Comparison of ENCODE assay signal across 11 cellular contexts in the genomic region with DNA sequence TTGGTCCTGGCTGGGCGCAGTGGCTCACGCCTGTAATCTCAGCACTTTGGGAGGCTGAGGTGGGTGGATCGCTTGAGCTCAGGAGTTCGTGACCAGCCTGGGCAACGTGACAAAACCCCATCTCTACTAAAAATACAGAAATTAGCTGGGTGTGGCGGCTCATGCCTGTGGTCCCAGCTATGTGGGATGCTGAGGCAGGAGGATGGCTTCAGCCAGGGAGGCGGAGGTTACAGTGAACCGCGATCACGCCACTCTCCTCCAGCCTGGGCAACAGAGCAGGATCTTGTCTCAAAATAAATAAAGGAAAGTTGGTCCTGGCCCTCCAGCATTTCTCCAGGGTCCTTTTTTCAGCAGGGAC. TPM values are rescaled to one million over a fixed set of nuclear protein-coding genes. Genes with fewer than 3 reads are reported as not detected.
A peak's percentile ranks its signal among the peaks of the same experiment; 100 is the strongest.
DNase-seq lines count a peak whose midpoint lies in the region; ATAC-seq and TF ChIP-seq lines count a peak whose summit lies in the region.
"Had no signal": no experiment of that assay in that cellular context is flagged by ENCODE, and none has a peak within 500 bp of the region (broad histone marks: within the 10 kb centered on the region; RNA-seq: fewer than 3 reads in every experiment).

No MANE protein-coding gene starts in this region.

- H2AFZ ChIP-seq in GM23248, result peak overlapping the region; percentile 76
- H2AFZ ChIP-seq in hepatocyte, result no peak overlapping the region

- peaks cover 15% of the 10 kb centered on the region for H3K36me3 ChIP-seq in BLaER1
- H3K36me3 ChIP-seq in GM23248 (ENCODE audit: low read depth), result peaks cover 1% of the 10 kb centered on the region; the same call in 1 of the 2 replicates
- H3K36me3 ChIP-seq in SJSA1, result peaks cover 23% of the 10 kb centered on the region
- no peaks in the 10 kb centered on the region for H3K36me3 ChIP-seq in hepatocyte (replicated peaks; ENCODE audit: insufficient read depth, low read depth)

- H3K9me3 ChIP-seq in BLaER1, result no peaks in the 10 kb centered on the region
- no peaks in the 10 kb centered on the region for H3K9me3 ChIP-seq in GM23248 (ENCODE audit: low read depth)
- no peaks in the 10 kb centered on the region for H3K9me3 ChIP-seq in SJSA1 (replicated peaks)
- H3K9me3 ChIP-seq in hepatocyte (ENCODE audit: low read depth), result no peaks in the 10 kb centered on the region
- H3K9me3 ChIP-seq: adrenal gland, gastrocnemius medialis had no signal

- 59 to 67% methylated on average over 10 of the region's 10 CpGs for WGBS in GM23248 (ENCODE audit: low coverage in 1 of 2, low lambda C conversion rate in 2 of 2, missing lambda C conversion rate in 2 of 2), 2 experiments
- WGBS in hepatocyte (ENCODE audit: low lambda C conversion rate, missing lambda C conversion rate), result 88% methylated on average over 10 of the region's 10 CpGs

- H3K9ac ChIP-seq in BLaER1, result peak overlapping the region; percentile 89
- peak overlapping the region; percentile 91 for H3K9ac ChIP-seq in GM23248

- no peak for TF ChIP-seq CTCF in hepatocyte (IDR thresholded peaks at IDR 0.05; ENCODE audit: poor library complexity)

- DNase-seq in GM23248 (peak; percentile 43), SJSA1 (ENCODE audit: low read depth in 1 of 2, low spot score in 2 of 2) (no peak), hepatocyte (ENCODE audit: low spot score) (no peak), nucleus accumbens (lab: John Stamatoyannopoulos, UW) (no peak), GDM1 (lab: John Stamatoyannopoulos, UW) (no peak)
- DNase-seq: adrenal gland, dorsolateral prefrontal cortex, gastrocnemius medialis had no signal

- H3K27ac ChIP-seq in BLaER1 (peak overlapping the region; percentile 95), GM23248 (peak overlapping the region; percentile 60), SJSA1 (no peak overlapping the region), hepatocyte (no peak overlapping the region)
- H3K27ac ChIP-seq: adrenal gland, gastrocnemius medialis had no signal

- H3K4me2 ChIP-seq in BLaER1, result peak overlapping the region; percentile 99
- H3K4me2 ChIP-seq in GM23248 (ENCODE audit: unreplicated experiment), result no peak overlapping the region
- peak overlapping the region; percentile 95 for H3K4me2 ChIP-seq in hepatocyte

- H4K20me1 ChIP-seq in BLaER1 (no peaks in the 10 kb centered on the region), GM23248 (ENCODE audit: insufficient read depth) (no peaks in the 10 kb centered on the region), hepatocyte (ENCODE audit: insufficient read depth, poor library complexity, severe bottlenecking) (peaks cover 5% of the 10 kb centered on the region)

- ATAC-seq in GM18505 (IDR thresholded peaks at IDR 0.05; ENCODE audit: unreplicated experiment) (no peak), GM21360 (IDR thresholded peaks at IDR 0.05; ENCODE audit: unreplicated experiment) (no peak)
- ATAC-seq: gastrocnemius medialis had no signal

- H3K79me2 ChIP-seq in GM23248 (ENCODE audit: insufficient read depth), result peaks cover 29% of the 10 kb centered on the region
- H3K79me2 ChIP-seq in hepatocyte, result peaks cover 19% of the 10 kb centered on the region

- no peaks in the 10 kb centered on the region for H3K27me3 ChIP-seq in BLaER1
- no peaks in the 10 kb centered on the region for H3K27me3 ChIP-seq in GM23248 (replicated peaks; ENCODE audit: insufficient read depth)
- H3K27me3 ChIP-seq in SJSA1 (replicated peaks), result no peaks in the 10 kb centered on the region
- no peaks in the 10 kb centered on the region for H3K27me3 ChIP-seq in hepatocyte
- H3K27me3 ChIP-seq: adrenal gland, dorsolateral prefrontal cortex, gastrocnemius medialis had no signal

- H3K4me1 ChIP-seq in BLaER1, result peaks cover 80% of the 10 kb centered on the region
- peaks cover 13% of the 10 kb centered on the region for H3K4me1 ChIP-seq in GM23248 (ENCODE audit: insufficient read depth)
- peaks cover 22% of the 10 kb centered on the region for H3K4me1 ChIP-seq in SJSA1 (replicated peaks)
- peaks cover 13% of the 10 kb centered on the region for H3K4me1 ChIP-seq in hepatocyte (ENCODE audit: insufficient read depth)

- H3K4me3 ChIP-seq in BLaER1, result peak overlapping the region; percentile 98
- peak overlapping the region; percentile 79 for H3K4me3 ChIP-seq in GM23248
- 0 out of 2 replicates have a peak overlapping the region, but pooled peaks have one; percentile 92 for H3K4me3 ChIP-seq in SJSA1
- H3K4me3 ChIP-seq in hepatocyte, result no peak overlapping the region
- H3K4me3 ChIP-seq: adrenal gland, gastrocnemius medialis had no signal

- TF ChIP-seq POLR2A in GM18505 (IDR thresholded peaks at IDR 0.05; ENCODE audit: borderline replicate concordance, extremely low read depth, insufficient read depth, insufficient read length), result no peak

- no peaks in the 10 kb centered on the region for H3K9me2 ChIP-seq in GM23248 (ENCODE audit: insufficient read depth)
- no peaks in the 10 kb centered on the region for H3K9me2 ChIP-seq in hepatocyte (replicated peaks; ENCODE audit: insufficient read depth)

- in situ Hi-C loops in GM23248 (cut with MboI), result loop anchor here (10.0 kb wide), 1 partner anchor 101 kb away; no protein-coding TSS in a partner anchor

- H3F3A ChIP-seq in GM23248 (ENCODE audit: insufficient read depth), result peaks cover 5% of the 10 kb centered on the region

RNA-seq across cellular contexts. Expression of a gene that starts 1.4 kb away (rescaled TPM):
- 15.7 and 61.0 TPM in 2 replicates for total RNA-seq in GM23248 (2014; rRNA removed; shearing (Covaris generic))
- polyA plus RNA-seq in GM23248 (2016; fragmentation: Nextera tagmentation; extraction: Ambion mirVana) (47.7 and 51.1 TPM in 2 replicates), hepatocyte (16.3 and 21.0 TPM in 2 replicates)
- total RNA-seq in SJSA1 (2014; rRNA removed; shearing (Covaris generic)), result 50.7 and 86.5 TPM in 2 replicates
- 6.5 and 9.6 TPM in 2 replicates for total RNA-seq in hepatocyte

RNA-seq across cellular contexts. Expression of a gene that starts 1.5 kb away (rescaled TPM):
- total RNA-seq in GM23248 (2014; rRNA removed; shearing (Covaris generic)), result 20.8 and 21.5 TPM in 2 replicates
- polyA plus RNA-seq in GM23248 (2016; fragmentation: Nextera tagmentation; extraction: Ambion mirVana) (42.2 and 46.4 TPM in 2 replicates), hepatocyte (27.5 and 31.3 TPM in 2 replicates)
- total RNA-seq in SJSA1 (2014; rRNA removed; shearing (Covaris generic)), result 25.0 and 31.6 TPM in 2 replicates
- 14.8 and 17.9 TPM in 2 replicates for total RNA-seq in hepatocyte

RNA-seq across cellular contexts. Expression of a gene that starts 10.7 kb away (rescaled TPM):
- total RNA-seq in GM23248 (2014; rRNA removed; shearing (Covaris generic)), result 57.0 and 69.8 TPM in 2 replicates
- polyA plus RNA-seq in GM23248 (2016; fragmentation: Nextera tagmentation; extraction: Ambion mirVana) (38.2 and 46.5 TPM in 2 replicates), hepatocyte (30.7 TPM in 2 replicates)
- 44.0 and 114 TPM in 2 replicates for total RNA-seq in SJSA1 (2014; rRNA removed; shearing (Covaris generic))
- 31.0 and 31.6 TPM in 2 replicates for total RNA-seq in hepatocyte

Comparison
In these comparisons a context has a peak if more than half of its experiments do, and no peak if none do; other contexts are left out.
1. H3K27ac ChIP-seq: peak in BLaER1 (single experiment) and GM23248 (single experiment); none in SJSA1 (single experiment) and hepatocyte (single experiment).